In the genomic region with DNA sequence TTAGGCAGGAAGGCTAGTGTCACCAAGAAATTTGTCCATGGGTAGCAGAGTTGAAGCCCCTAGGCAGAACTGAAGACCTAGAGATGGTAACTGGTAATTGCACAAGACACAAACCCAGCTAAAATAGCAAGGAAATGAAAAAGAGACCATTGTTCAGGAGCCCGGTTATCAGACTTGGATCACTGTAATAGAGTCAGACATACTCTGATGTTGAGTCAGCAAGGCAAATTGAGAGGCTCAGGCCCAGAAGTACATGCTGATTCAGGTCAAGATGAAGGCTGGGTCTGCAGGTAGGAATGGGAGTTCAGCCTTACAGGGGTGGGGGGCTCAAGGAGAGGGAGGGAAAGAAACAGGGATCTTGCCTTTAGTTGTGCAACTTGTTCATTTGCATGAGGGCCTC, we compare ENCODE assay signal across 1 cellular context.
TF ChIP-seq lines count a peak whose summit lies in the region.

No MANE protein-coding gene starts in this region.

TF ChIP-seq in endothelial cell of umbilical vein, 7 proteins besides CTCF, POLR2A, EP300 and RAD21 (continued from another document):
- TF ChIP-seq, protein P1, sequence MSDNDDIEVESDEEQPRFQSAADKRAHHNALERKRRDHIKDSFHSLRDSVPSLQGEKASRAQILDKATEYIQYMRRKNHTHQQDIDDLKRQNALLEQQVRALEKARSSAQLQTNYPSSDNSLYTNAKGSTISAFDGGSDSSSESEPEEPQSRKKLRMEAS (IDR thresholded peaks at IDR 0.05; ENCODE audit: insufficient read depth, insufficient read length) = no peak
- TF ChIP-seq JUN (IDR thresholded peaks at IDR 0.05; ENCODE audit: borderline replicate concordance, insufficient read depth, insufficient read length, low read depth) (no peak), MYC (IDR thresholded peaks at IDR 0.05; ENCODE audit: low read depth, low read length) (no peak), GATA2 (IDR thresholded peaks at IDR 0.05; ENCODE audit: insufficient read depth, insufficient read length, low read depth, low read length) (peak; percentile 61), FOS (IDR thresholded peaks at IDR 0.05; ENCODE audit: borderline replicate concordance, insufficient read depth, low read length) (peak; percentile 11)
